In genomic region chr1:17629460-17629859, GRCh38 we compare ENCODE assay signal across 11 cellular contexts.
DNase-seq lines count a peak whose midpoint lies in the region; ATAC-seq and TF ChIP-seq lines count a peak whose summit lies in the region.
"Had no signal": no experiment of that assay in that cellular context is flagged by ENCODE, and none has a peak within 500 bp of the region (broad histone marks: within the 10 kb centered on the region; RNA-seq: fewer than 3 reads in every experiment).

No MANE protein-coding gene starts in this region.

- no peak overlapping the region for H3K14ac ChIP-seq in neuronal stem cell (ENCODE audit: low read length)

- H3K27me3 Mint-ChIP-seq in endodermal cell (ENCODE audit: insufficient read depth): no peaks in the 10 kb centered on the region

- H2BK5ac ChIP-seq in neuronal stem cell (ENCODE audit: low read length): no peak overlapping the region

- ATAC-seq in GM19452 (IDR thresholded peaks at IDR 0.05; ENCODE audit: unreplicated experiment) (no peak), GM19463 (IDR thresholded peaks at IDR 0.05; ENCODE audit: unreplicated experiment) (no peak)

- H3K27ac ChIP-seq in BLaER1 (peak overlapping the region; percentile 74), endodermal cell (ENCODE audit: low read depth, low read length) (no peak overlapping the region), neuronal stem cell (replicated peaks; ENCODE audit: low read length) (no peak overlapping the region)

- H3K9me3 ChIP-seq in BLaER1: no peaks in the 10 kb centered on the region
- no peaks in the 10 kb centered on the region for H3K9me3 ChIP-seq in endodermal cell (ENCODE audit: control insufficient read depth, low read length)
- H3K9me3 ChIP-seq in neuronal stem cell (replicated peaks in 1 of 2; ENCODE audit: control insufficient read depth in 2 of 2, insufficient read depth in 1 of 2, low read depth in 1 of 2, low read length in 2 of 2): no peaks in the 10 kb centered on the region
- H3K9me3 ChIP-seq: thyroid gland had no signal

- peaks cover 15% of the 10 kb centered on the region for H4K20me1 ChIP-seq in BLaER1

- H4K91ac ChIP-seq in neuronal stem cell (ENCODE audit: low read depth, low read length, poor library complexity): no peak overlapping the region

- H3K27me3 ChIP-seq in BLaER1 (no peaks in the 10 kb centered on the region), endodermal cell (ENCODE audit: control insufficient read depth, insufficient read depth, low read length, poor library complexity, severe bottlenecking) (no peaks in the 10 kb centered on the region), neuronal stem cell (ENCODE audit: control insufficient read depth in 3 of 3, insufficient read depth in 3 of 3, low read depth in 1 of 3, low read length in 3 of 3) (no peaks in the 10 kb centered on the region)
- H3K27me3 ChIP-seq: thyroid gland had no signal

- H2AK5ac ChIP-seq in neuronal stem cell (ENCODE audit: low read depth, low read length): no peak overlapping the region

- no peak overlapping the region for H3K18ac ChIP-seq in neuronal stem cell (ENCODE audit: low read length)

- H3K36me3 ChIP-seq in BLaER1 (peaks cover 71% of the 10 kb centered on the region), endodermal cell (ENCODE audit: control insufficient read depth, insufficient read depth, low read length) (no peaks in the 10 kb centered on the region), neuronal stem cell (replicated peaks in 1 of 2; ENCODE audit: control insufficient read depth in 2 of 2, insufficient read depth in 2 of 2, low read length in 2 of 2) (peaks cover 19 to 91% of the 10 kb centered on the region in 2 donors)

- no peaks in the 10 kb centered on the region for H3K36me3 Mint-ChIP-seq in endodermal cell (ENCODE audit: low read depth)

- no peak overlapping the region for H2BK15ac ChIP-seq in neuronal stem cell (ENCODE audit: low read length)

- no peak overlapping the region for H4K8ac ChIP-seq in neuronal stem cell (ENCODE audit: low read depth, low read length)

- peak overlapping the region; percentile 9 for H3K23ac ChIP-seq in neuronal stem cell (ENCODE audit: low read depth, low read length, poor library complexity)

- H3K4me3 ChIP-seq in BLaER1 (no peak overlapping the region), LNCaP clone FGC (ENCODE audit: low read depth, low read length) (no peak overlapping the region), endodermal cell (ENCODE audit: low read length) (no peak overlapping the region), neuronal stem cell (ENCODE audit: low read length in 2 of 2) (no peak overlapping the region)
- H3K4me3 ChIP-seq: thyroid gland had no signal

- TF ChIP-seq CTCF in LNCaP clone FGC (IDR thresholded peaks at IDR 0.05; ENCODE audit: control insufficient read depth, extremely low read depth, insufficient read depth) (0 out of 2 replicates have a peak, but pooled peaks have one; percentile 18), endodermal cell (conservative IDR thresholded peaks at IDR 0.05) (peak; percentile 84)

- H2AFZ ChIP-seq in neuronal stem cell (ENCODE audit: low read length): no peak overlapping the region

- no peak overlapping the region for H3K4me3 Mint-ChIP-seq in endodermal cell

- H3K79me1 ChIP-seq in neuronal stem cell (ENCODE audit: low read depth, low read length): no peaks in the 10 kb centered on the region

- H2BK12ac ChIP-seq in neuronal stem cell (ENCODE audit: low read length): no peak overlapping the region

- no peak overlapping the region for H2BK120ac ChIP-seq in neuronal stem cell (ENCODE audit: low read depth, low read length)

- no peak overlapping the region for H3K4ac ChIP-seq in neuronal stem cell (ENCODE audit: low read length)

- no peaks in the 10 kb centered on the region for H3K4me1 Mint-ChIP-seq in endodermal cell

- 67 to 79% methylated on average over 4 to 11 of the region's 11 CpGs for WGBS in endodermal cell (ENCODE audit: insufficient coverage in 1 of 2, insufficient read length in 1 of 2), 2 experiments
- no CpG with 5 or more reads among the region's 11 CpGs for WGBS in neuronal stem cell (ENCODE audit: extremely low coverage in 2 of 2, insufficient read length in 2 of 2, insufficient replicate concordance in 1 of 2), 2 donors

- DNase-seq in LNCaP clone FGC (ENCODE audit: low read depth): no peak
- DNase-seq in endodermal cell: peak; percentile 92
- no peak for DNase-seq in neuronal stem cell (ENCODE audit: low spot score)
- no peak for DNase-seq in medulla oblongata (ENCODE audit: extremely low spot score)
- DNase-seq in NK-92 treated with Interleukin-12 subunit alpha and Interleukin-12 subunit beta, amount 100 ng/mL, for 24 hours (lab: John Stamatoyannopoulos, UW): no peak
- DNase-seq: activated CD4-positive, CD25-positive, alpha-beta regulatory T cell treated with anti-CD3 and anti-CD28 coated beads, Interleukin-2, amount 50 U/mL, for 72 hours; NCI-H510A had no signal

- H3K9ac ChIP-seq in BLaER1 (no peak overlapping the region), endodermal cell (ENCODE audit: extremely low read depth, low read length, poor library complexity, severe bottlenecking) (no peak overlapping the region), neuronal stem cell (ENCODE audit: low read depth, low read length, poor library complexity) (no peak overlapping the region)

- H3K4me2 ChIP-seq in BLaER1 (peak overlapping the region; percentile 85), neuronal stem cell (ENCODE audit: insufficient read depth, low read length, poor library complexity, severe bottlenecking) (no peak overlapping the region)

- H3K27ac Mint-ChIP-seq in endodermal cell: no peak overlapping the region

- H3K9me3 Mint-ChIP-seq in endodermal cell: no peaks in the 10 kb centered on the region

- H3K4me1 ChIP-seq in BLaER1: peaks cover 33% of the 10 kb centered on the region
- H3K4me1 ChIP-seq in endodermal cell (ENCODE audit: control insufficient read depth, insufficient read depth, low read length): no peaks in the 10 kb centered on the region
- no peaks in the 10 kb centered on the region for H3K4me1 ChIP-seq in neuronal stem cell (ENCODE audit: control insufficient read depth in 2 of 2, insufficient read depth in 1 of 2, low read depth in 1 of 2, low read length in 2 of 2)
- H3K4me1 ChIP-seq: thyroid gland had no signal
